17 cellular contexts compared by ENCODE assay signal in genomic region chr5:10484774-10485141, GRCh38. TPM values are rescaled to one million over a fixed set of nuclear protein-coding genes. Genes with fewer than 3 reads are reported as not detected.
A peak's percentile ranks its signal among the peaks of the same experiment; 100 is the strongest.
DNase-seq lines count a peak whose midpoint lies in the region; ATAC-seq and TF ChIP-seq lines count a peak whose summit lies in the region.
"Had no signal": no experiment of that assay in that cellular context is flagged by ENCODE, and none has a peak within 500 bp of the region (broad histone marks: within the 10 kb centered on the region; RNA-seq: fewer than 3 reads in every experiment).

No MANE protein-coding gene starts in this region.

- H3K9ac ChIP-seq in mesendoderm (ENCODE audit: low read length) = no peak overlapping the region

- H3K4me2 ChIP-seq in mesendoderm (ENCODE audit: low read length) = no peak overlapping the region
- H3K4me2 ChIP-seq: A549 had no signal

- no peaks in the 10 kb centered on the region for H3K79me2 ChIP-seq in mesendoderm (ENCODE audit: control insufficient read depth, insufficient read depth, low read length)

- H3K4me1 ChIP-seq in mesendoderm (ENCODE audit: control insufficient read depth, low read depth, low read length) (peaks cover 6% of the 10 kb centered on the region), aorta (ENCODE audit: control insufficient read depth in 1 of 2, insufficient read depth in 2 of 2, low read length in 2 of 2) (no peaks in the 10 kb centered on the region)
- H3K4me1 ChIP-seq: Peyer's patch had no signal

- no peak for DNase-seq in natural killer cell treated with Interleukin-12 subunit alpha and Interleukin-12 subunit beta and Interleukin-15 and Interleukin-18, amount 100 ng/mL, for 72 hours (ENCODE audit: low spot score)
- DNase-seq in natural killer cell = no peak
- DNase-seq in choroid plexus epithelial cell (ENCODE audit: low read depth) = no peak
- no peak for DNase-seq in mesendoderm
- DNase-seq in aorta = no peak
- no peak for DNase-seq in NCI-H128 (lab: John Stamatoyannopoulos, UW; ENCODE audit: unreplicated experiment)
- DNase-seq in RKO (ENCODE audit: low spot score) = no peak
- DNase-seq: activated effector memory CD4-positive, alpha-beta T cell treated with Interleukin-2 at 50 U/mL for 16 hours; NCI-H1694 treated with DMSO at 0.1 percent for 48 hours; Peyer's patch; stimulated activated CD4-positive, alpha-beta T cell treated with anti-CD3 and anti-CD28 coated beads, Interleukin-15, amount 100 ng/mL, for 24 hours had no signal

- no peak overlapping the region for H4K8ac ChIP-seq in mesendoderm (ENCODE audit: low read depth, low read length)

- no peak overlapping the region for H3K4ac ChIP-seq in mesendoderm (ENCODE audit: low read depth, low read length)

- H2BK5ac ChIP-seq in mesendoderm (ENCODE audit: low read length) = no peak overlapping the region

- no peak for ATAC-seq in natural killer cell treated with Interleukin-12 subunit alpha and Interleukin-12 subunit beta and Interleukin-15 and Interleukin-18, amount 100 ng/mL, for 72 hours
- ATAC-seq in natural killer cell = no peak
- ATAC-seq in aorta (ENCODE audit: low FRiP score) = peak; percentile 3
- ATAC-seq in HG02678 (IDR thresholded peaks at IDR 0.05; ENCODE audit: unreplicated experiment) = no peak

- H3K4me3 ChIP-seq in choroid plexus epithelial cell (ENCODE audit: low read depth, low read length) = peak overlapping the region; percentile 17
- no peak overlapping the region for H3K4me3 ChIP-seq in mesendoderm (ENCODE audit: low read length)
- H3K4me3 ChIP-seq in aorta (ENCODE audit: low read length in 2 of 2) = no peak overlapping the region
- H3K4me3 ChIP-seq: A549, Peyer's patch had no signal

- no peak overlapping the region for H2BK15ac ChIP-seq in mesendoderm (replicated peaks; ENCODE audit: low read depth)

- H3K27me3 Mint-ChIP-seq in natural killer cell treated with Interleukin-12 subunit alpha and Interleukin-12 subunit beta and Interleukin-15 and Interleukin-18, amount 100 ng/mL, for 72 hours = peaks cover 0 to 4% of the 10 kb centered on the region in 2 donors
- no peaks in the 10 kb centered on the region for H3K27me3 Mint-ChIP-seq in natural killer cell (ENCODE audit: low read depth in 2 of 2)
- H3K27me3 Mint-ChIP-seq: brain had no signal

- peak overlapping the region; percentile 20 for H3K4me3 Mint-ChIP-seq in natural killer cell treated with Interleukin-12 subunit alpha and Interleukin-12 subunit beta and Interleukin-15 and Interleukin-18, amount 100 ng/mL, for 72 hours
- no peak overlapping the region for H3K4me3 Mint-ChIP-seq in natural killer cell
- H3K4me3 Mint-ChIP-seq: brain, H9 had no signal

- H3K79me1 ChIP-seq in mesendoderm (ENCODE audit: low read length) = no peaks in the 10 kb centered on the region

- peak overlapping the region; percentile 17 for H4K5ac ChIP-seq in mesendoderm (ENCODE audit: low read length)

- H3K27ac Mint-ChIP-seq in natural killer cell treated with Interleukin-12 subunit alpha and Interleukin-12 subunit beta and Interleukin-15 and Interleukin-18, amount 100 ng/mL, for 72 hours = no peak overlapping the region
- no peak overlapping the region for H3K27ac Mint-ChIP-seq in natural killer cell
- H3K27ac Mint-ChIP-seq: H9 had no signal

- no CpG with 5 or more reads among the region's 5 CpGs for WGBS in mesendoderm (ENCODE audit: extremely low coverage, insufficient coverage, low lambda C conversion rate)
- WGBS in aorta, 2 donors = 85% methylated on average over 5 of the region's 5 CpGs

- H3K27ac ChIP-seq in mesendoderm (ENCODE audit: low read depth, low read length) (peak overlapping the region; percentile 15), aorta (ENCODE audit: low read depth in 1 of 2, low read length in 2 of 2) (no peak overlapping the region)
- H3K27ac ChIP-seq: A549, C4-2B, Peyer's patch had no signal

- H3K9me3 Mint-ChIP-seq in natural killer cell treated with Interleukin-12 subunit alpha and Interleukin-12 subunit beta and Interleukin-15 and Interleukin-18, amount 100 ng/mL, for 72 hours = no peaks in the 10 kb centered on the region
- no peaks in the 10 kb centered on the region for H3K9me3 Mint-ChIP-seq in natural killer cell
- H3K9me3 Mint-ChIP-seq: H9 had no signal

- no peak overlapping the region for H2BK120ac ChIP-seq in mesendoderm (ENCODE audit: low read depth, low read length)

- H3K56ac ChIP-seq in mesendoderm (ENCODE audit: low read length) = no peak overlapping the region

- H3K4me1 Mint-ChIP-seq in natural killer cell treated with Interleukin-12 subunit alpha and Interleukin-12 subunit beta and Interleukin-15 and Interleukin-18, amount 100 ng/mL, for 72 hours (ENCODE audit: low read depth in 2 of 2) = peaks cover 6 to 16% of the 10 kb centered on the region in 2 donors
- peaks cover 9 to 22% of the 10 kb centered on the region in 2 donors for H3K4me1 Mint-ChIP-seq in natural killer cell

- H3K36me3 ChIP-seq in mesendoderm (ENCODE audit: control insufficient read depth, insufficient read depth, low read length) (no peaks in the 10 kb centered on the region), aorta (ENCODE audit: control insufficient read depth in 1 of 2, insufficient read depth in 2 of 2, low read length in 1 of 2) (no peaks in the 10 kb centered on the region)
- H3K36me3 ChIP-seq: Peyer's patch, SJCRH30 had no signal

- intact Hi-C loops in natural killer cell (cut with micrococcal nuclease) = no loop called here
- intact Hi-C loops in aorta (cut with DNase I) = no loop called here

- H3K9me3 ChIP-seq in aorta (ENCODE audit: control insufficient read depth, low read length) = no peaks in the 10 kb centered on the region
- H3K9me3 ChIP-seq: A549, Peyer's patch, SJCRH30 had no signal

- no peak overlapping the region for H2AK5ac ChIP-seq in mesendoderm (ENCODE audit: low read length)

- H3K23ac ChIP-seq in mesendoderm (ENCODE audit: low read length) = no peak overlapping the region

- H3K36me3 Mint-ChIP-seq in natural killer cell treated with Interleukin-12 subunit alpha and Interleukin-12 subunit beta and Interleukin-15 and Interleukin-18, amount 100 ng/mL, for 72 hours = no peaks in the 10 kb centered on the region
- no peaks in the 10 kb centered on the region for H3K36me3 Mint-ChIP-seq in natural killer cell
- H3K36me3 Mint-ChIP-seq: brain had no signal

- H3K18ac ChIP-seq in mesendoderm (ENCODE audit: low read length) = no peak overlapping the region

- TF ChIP-seq CTCF in natural killer cell (IDR thresholded peaks at IDR 0.05) (no peak), choroid plexus epithelial cell (conservative IDR thresholded peaks at IDR 0.05; ENCODE audit: low read depth, low read length) (no peak)

- H3K27me3 ChIP-seq in mesendoderm (ENCODE audit: insufficient read depth, low read length, poor library complexity) (no peaks in the 10 kb centered on the region), aorta (ENCODE audit: control insufficient read depth in 1 of 2, insufficient read depth in 2 of 2, low read length in 1 of 2) (no peaks in the 10 kb centered on the region)
- H3K27me3 ChIP-seq: Peyer's patch, SJCRH30 had no signal

RNA-seq across cellular contexts. Expression of gene ROPN1L, which starts 43.1 kb away (rescaled TPM):
- total RNA-seq in natural killer cell treated with Interleukin-12 subunit alpha and Interleukin-12 subunit beta and Interleukin-15 and Interleukin-18, amount 100 ng/mL, for 72 hours = 1 to 10 TPM in 1 of 2 donors, under 1 TPM in 1; 0.57 to 2.6 TPM
- total RNA-seq in natural killer cell (1 to 10 TPM; 1.2 to 5.2 (median 4.3) TPM), aorta (under 1 TPM in 1 of 2 donors, not detected in 1; 0.68 TPM)
- polyA plus RNA-seq in mesendoderm (2013, experiment 1 of 2) = 0.25 TPM
- 0.10 TPM for polyA plus RNA-seq in mesendoderm (2013, experiment 2 of 2)
- polyA plus RNA-seq in aorta = under 1 TPM in 1 of 2 donors, not detected in 1; 0.88 TPM
